8 cellular contexts compared by ENCODE assay signal in the genomic region with DNA sequence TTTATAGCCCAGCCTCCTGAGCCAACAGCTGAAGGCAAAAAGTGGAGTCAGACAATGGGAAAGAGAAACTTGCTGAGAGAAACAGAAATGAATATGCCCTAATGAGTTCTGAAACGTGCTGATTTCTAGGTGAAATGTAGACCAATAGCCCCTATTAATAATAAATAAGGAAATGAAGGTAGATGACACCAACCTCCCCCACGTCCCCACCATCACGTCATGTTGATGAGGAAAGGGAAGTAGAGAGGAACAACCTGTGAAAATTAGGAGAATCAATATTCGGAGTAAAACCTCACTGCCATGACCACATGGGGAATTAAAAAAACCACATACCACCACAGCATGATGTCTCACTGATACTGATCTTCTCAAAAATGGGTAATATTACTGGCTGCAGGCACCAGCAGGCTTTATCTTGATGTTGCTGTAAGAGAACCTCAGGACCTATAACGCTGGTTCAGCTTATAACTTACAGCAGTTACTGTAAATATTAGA.
DNase-seq lines count a peak whose midpoint lies in the region; ATAC-seq and TF ChIP-seq lines count a peak whose summit lies in the region.

No MANE protein-coding gene starts in this region.

- no peak overlapping the region for H2BK15ac ChIP-seq in neuronal stem cell (ENCODE audit: low read length)

- peaks cover 22% of the 10 kb centered on the region for H3K36me3 Mint-ChIP-seq in T-cell

- H3K27ac ChIP-seq in tibial artery = no peak overlapping the region
- no peak overlapping the region for H3K27ac ChIP-seq in neuronal stem cell (replicated peaks; ENCODE audit: low read length)

- H3K27me3 Mint-ChIP-seq in T-cell = no peaks in the 10 kb centered on the region

- no peak overlapping the region for H3K9ac ChIP-seq in neuronal stem cell (ENCODE audit: low read depth, low read length, poor library complexity)

- H3K27me3 ChIP-seq in tibial artery (no peaks in the 10 kb centered on the region), neuronal stem cell (ENCODE audit: control insufficient read depth in 3 of 3, insufficient read depth in 3 of 3, low read depth in 1 of 3, low read length in 3 of 3) (no peaks in the 10 kb centered on the region)

- H3K18ac ChIP-seq in neuronal stem cell (ENCODE audit: low read length) = no peak overlapping the region

- H3K79me1 ChIP-seq in neuronal stem cell (ENCODE audit: low read depth, low read length) = no peaks in the 10 kb centered on the region

- POLR2A ChIA-PET in T-cell (lab: Charles Lee) = interaction anchor here in 1 of 2 donors (0.7 kb wide), 1 partner anchor 81 kb away, joined by 9 read pairs; no protein-coding TSS in a partner anchor

- peak; percentile 93 for DNase-seq in GF-D8 (lab: John Stamatoyannopoulos, UW)
- DNase-seq in T-cell = peak in 29 of 34 experiments; percentile 6 to 49 (median 24)
- DNase-seq in central memory CD4-positive, alpha-beta T cell = peak; percentile 76
- no peak for DNase-seq in tibial artery
- no peak for DNase-seq in neuronal stem cell (ENCODE audit: low spot score)
- DNase-seq in retina = no peak
- DNase-seq in epidermal melanocyte (ENCODE audit: insufficient read length, low spot score) = no peak

- H3K4me3 Mint-ChIP-seq in T-cell = peak overlapping the region; percentile 11 to 58 (median 31)

- WGBS in neuronal stem cell (ENCODE audit: extremely low coverage in 2 of 2, insufficient read length in 2 of 2, insufficient replicate concordance in 1 of 2), 2 donors = no CpG with 5 or more reads among the region's 5 CpGs

- H2BK5ac ChIP-seq in neuronal stem cell (ENCODE audit: low read length) = no peak overlapping the region

- H2AFZ ChIP-seq in neuronal stem cell (ENCODE audit: low read length) = no peak overlapping the region

- no peaks in the 10 kb centered on the region for H3K9me3 Mint-ChIP-seq in T-cell

- no peak for TF ChIP-seq CTCF in tibial artery (IDR thresholded peaks at IDR 0.05)

- no peak overlapping the region for H2BK120ac ChIP-seq in neuronal stem cell (ENCODE audit: low read depth, low read length)

- intact Hi-C loops in tibial artery (cut with DNase I; ENCODE audit: low total_unique reads) = no loop called here

- H2AK5ac ChIP-seq in neuronal stem cell (ENCODE audit: low read depth, low read length) = no peak overlapping the region

- H3K9me3 ChIP-seq in tibial artery (no peaks in the 10 kb centered on the region), neuronal stem cell (replicated peaks in 1 of 2; ENCODE audit: control insufficient read depth in 2 of 2, insufficient read depth in 1 of 2, low read depth in 1 of 2, low read length in 2 of 2) (no peaks in the 10 kb centered on the region)

- no peak overlapping the region for H3K23ac ChIP-seq in neuronal stem cell (ENCODE audit: low read depth, low read length, poor library complexity)

- no peak overlapping the region for H3K4ac ChIP-seq in neuronal stem cell (ENCODE audit: low read length)

- H3K4me3 ChIP-seq in tibial artery = no peak overlapping the region
- no peak overlapping the region for H3K4me3 ChIP-seq in neuronal stem cell (ENCODE audit: low read length in 2 of 2)

- no peak overlapping the region for H4K91ac ChIP-seq in neuronal stem cell (ENCODE audit: low read depth, low read length, poor library complexity)

- H3K4me1 ChIP-seq in tibial artery = peaks cover 0 to 10% (median 4%) of the 10 kb centered on the region in 4 donors
- H3K4me1 ChIP-seq in neuronal stem cell (ENCODE audit: control insufficient read depth in 2 of 2, insufficient read depth in 1 of 2, low read depth in 1 of 2, low read length in 2 of 2) = peaks cover 0 to 3% of the 10 kb centered on the region in 2 donors

- H3K27ac Mint-ChIP-seq in T-cell = peak overlapping the region; percentile 86 to 92

- CTCF ChIA-PET in T-cell (lab: Charles Lee) = interaction anchor here in 1 of 2 donors (0.6 kb wide), 1 partner anchor 154 kb away, joined by 3 read pairs; no protein-coding TSS in a partner anchor

- H3K36me3 ChIP-seq in tibial artery (no peaks in the 10 kb centered on the region), neuronal stem cell (replicated peaks in 1 of 2; ENCODE audit: control insufficient read depth in 2 of 2, insufficient read depth in 2 of 2, low read length in 2 of 2) (no peaks in the 10 kb centered on the region)

- ATAC-seq in HG02678 (IDR thresholded peaks at IDR 0.05; ENCODE audit: unreplicated experiment) = peak; percentile 68
- peak; percentile 80 to 88 (median 85) for ATAC-seq in T-cell (replicated peaks in 1 of 4)

- no peak overlapping the region for H4K8ac ChIP-seq in neuronal stem cell (ENCODE audit: low read depth, low read length)

- no peak overlapping the region for H3K4me2 ChIP-seq in neuronal stem cell (ENCODE audit: insufficient read depth, low read length, poor library complexity, severe bottlenecking)

- H2BK12ac ChIP-seq in neuronal stem cell (ENCODE audit: low read length) = no peak overlapping the region

- H3K4me1 Mint-ChIP-seq in T-cell = peaks cover 46 to 87% (median 65%) of the 10 kb centered on the region in 3 donors

- no peak overlapping the region for H3K14ac ChIP-seq in neuronal stem cell (ENCODE audit: low read length)

Comparison
In these comparisons a context has a peak if more than half of its experiments do, and no peak if none do; other contexts are left out.
1. DNase-seq: peak in GF-D8 (single experiment), T-cell (29 of 34) and central memory CD4-positive, alpha-beta T cell (single experiment); none in tibial artery (0 of 2), neuronal stem cell (single experiment), retina (single experiment) and epidermal melanocyte (single experiment).